ENCODE assay signal across 27 cellular contexts in genomic region chr5:139831624-139832023, GRCh38. TPM values are rescaled to one million over a fixed set of nuclear protein-coding genes. Genes with fewer than 3 reads are reported as not detected.
"Had no signal": no experiment of that assay in that cellular context is flagged by ENCODE, and none has a peak within 500 bp of the region (broad histone marks: within the 10 kb centered on the region; RNA-seq: fewer than 3 reads in every experiment).

No MANE protein-coding gene starts in this region.

- H3K36me3 Mint-ChIP-seq: mesothelial cell of epicardium; stimulated activated effector memory CD8-positive, alpha-beta T cell treated with anti-CD3 and anti-CD28 coated beads, Interleukin-12 subunit alpha, Interleukin-12 subunit beta, amount 100 ng/mL, for 72 hours had no signal

- H3K9me3 ChIP-seq: pancreas, prostate gland, spleen, suprapubic skin, thoracic aorta, tibial artery, upper lobe of right lung had no signal

- H3K4me3 ChIP-seq: lung, pancreas, prostate gland, spleen, suprapubic skin, thoracic aorta, tibial artery, upper lobe of right lung had no signal

- H3K27ac ChIP-seq: pancreas, prostate gland, spleen, suprapubic skin, thoracic aorta, tibial artery, upper lobe of right lung had no signal

- H3K4me3 Mint-ChIP-seq: mesothelial cell of epicardium; naive B cell; nephron; neural crest cell; stimulated activated effector memory CD8-positive, alpha-beta T cell treated with anti-CD3 and anti-CD28 coated beads, Interleukin-12 subunit alpha, Interleukin-12 subunit beta, amount 100 ng/mL, for 72 hours; stimulated activated naive CD8-positive, alpha-beta T cell treated with anti-CD3 and anti-CD28 coated beads, Interleukin-15, Interleukin-2, amounts not matched to agents 100 ng/mL and 50 ng/mL, for 24 hours had no signal

- H3K36me3 ChIP-seq: pancreas, prostate gland, spleen, suprapubic skin, thoracic aorta, tibial artery, upper lobe of right lung had no signal

- H3K9me3 Mint-ChIP-seq: stimulated activated naive CD8-positive, alpha-beta T cell treated with anti-CD3 and anti-CD28 coated beads, Interleukin-15, Interleukin-2, amounts not matched to agents 100 ng/mL and 50 ng/mL, for 24 hours had no signal

- H3K4me1 ChIP-seq: pancreas, prostate gland, spleen, suprapubic skin, tibial artery, upper lobe of right lung had no signal

- DNase-seq: hippocampal formation; kidney; mesendoderm; naive B cell; nucleus accumbens; pancreas; retina; right cardiac atrium; small intestine; spleen; stimulated activated CD4-positive, alpha-beta T cell treated with anti-CD3 and anti-CD28 coated beads, Interleukin-4, amount 100 ng/mL, for 24 hours; stimulated activated naive CD4-positive, alpha-beta T cell; trophoblast cell; upper lobe of right lung had no signal

- ATAC-seq: left lobe of liver; pancreas; right cardiac atrium; sciatic nerve; stimulated activated effector memory CD8-positive, alpha-beta T cell treated with anti-CD3 and anti-CD28 coated beads, Interleukin-12 subunit alpha, Interleukin-12 subunit beta, amount 100 ng/mL, for 72 hours; upper lobe of right lung had no signal

- H3K27me3 ChIP-seq: pancreas, suprapubic skin, upper lobe of right lung had no signal

- H3K27ac Mint-ChIP-seq: mesothelial cell of epicardium; nephron; stimulated activated effector memory CD8-positive, alpha-beta T cell treated with anti-CD3 and anti-CD28 coated beads, Interleukin-12 subunit alpha, Interleukin-12 subunit beta, amount 100 ng/mL, for 72 hours; stimulated activated naive CD8-positive, alpha-beta T cell treated with anti-CD3 and anti-CD28 coated beads, Interleukin-15, Interleukin-2, amounts not matched to agents 100 ng/mL and 50 ng/mL, for 24 hours had no signal

- H3K4me1 Mint-ChIP-seq: mesothelial cell of epicardium, naive B cell, nephron had no signal

RNA-seq across cellular contexts. Expression of gene PSD2, which starts 36.0 kb away (rescaled TPM):
- total RNA-seq: upper lobe of right lung had no signal
- polyA plus RNA-seq: liver had no signal
